Comparison of ENCODE assay signal across 8 cellular contexts in genomic region chr17:28357061-28357900, GRCh38. TPM values are rescaled to one million over a fixed set of nuclear protein-coding genes. Genes with fewer than 3 reads are reported as not detected.
DNase-seq lines count a peak whose midpoint lies in the region; ATAC-seq and TF ChIP-seq lines count a peak whose summit lies in the region.

POLDIP2 (minus strand) TSS chr17:28357527; CDS start chr17:28357448, 79 bp downstream.

- no CpG with 5 or more reads among the region's 80 CpGs for WGBS in trophoblast cell (ENCODE audit: extremely low coverage, insufficient coverage, insufficient read length)
- WGBS in tibial nerve, 2 donors = 0 to 1% methylated on average over 53 of the region's 80 CpGs

- peak within 1 kb of the TSS; percentile 92 for H4K12ac ChIP-seq in trophoblast cell (ENCODE audit: low read depth, low read length)

- H3K36me3 Mint-ChIP-seq in activated naive CD8-positive, alpha-beta T cell treated with anti-CD3 and anti-CD28 coated beads, Interleukin-2, amount 50 U/mL, for 24 hours (ENCODE audit: low read depth) = peaks cover 24% of the 10 kb centered on the region

- peaks cover 31% of the 10 kb centered on the region for H3K4me1 Mint-ChIP-seq in activated naive CD8-positive, alpha-beta T cell treated with anti-CD3 and anti-CD28 coated beads, Interleukin-2, amount 50 U/mL, for 24 hours

- H3K9me3 ChIP-seq in trophoblast cell (ENCODE audit: insufficient read depth, low read depth, low read length) (no peaks in the 10 kb centered on the region), tibial nerve (no peaks in the 10 kb centered on the region)

- peak; percentile 97 for DNase-seq in GM12865 (ENCODE audit: low read depth)
- DNase-seq in NCI-H1436 (lab: John Stamatoyannopoulos, UW) = peak; percentile 96
- peak; percentile 91 for DNase-seq in SW480 (ENCODE audit: low spot score)
- DNase-seq in activated naive CD8-positive, alpha-beta T cell treated with anti-CD3 and anti-CD28 coated beads, Interleukin-2, amount 50 U/mL, for 24 hours = peak; percentile 97
- peak; percentile 96 for DNase-seq in Right ventricle myocardium superior
- DNase-seq in trophoblast cell = peak; percentile 93 to 97
- DNase-seq in tibial nerve (ENCODE audit: low spot score in 2 of 2) = peak; percentile 85 to 86

- H3K4me3 ChIP-seq in GM12865 (ENCODE audit: low read depth, low read length) (peak within 1 kb of the TSS; percentile 90), trophoblast cell (ENCODE audit: low read depth, low read length) (peak within 1 kb of the TSS; percentile 98), tibial nerve (peak within 1 kb of the TSS; percentile 69 to 98 (median 88))

- peak within 1 kb of the TSS; percentile 99 for H3K9ac ChIP-seq in trophoblast cell (ENCODE audit: low read length)

- peak within 1 kb of the TSS; percentile 90 for H3K4me3 Mint-ChIP-seq in activated naive CD8-positive, alpha-beta T cell treated with anti-CD3 and anti-CD28 coated beads, Interleukin-2, amount 50 U/mL, for 24 hours

- peaks cover 0 to 9% of the 10 kb centered on the region in 2 experiments for H3K4me1 ChIP-seq in trophoblast cell (ENCODE audit: control insufficient read depth in 1 of 2, insufficient read depth in 2 of 2, low read length in 2 of 2)
- peaks cover 0 to 34% (median 17%) of the 10 kb centered on the region in 4 donors for H3K4me1 ChIP-seq in tibial nerve

- H4K91ac ChIP-seq in trophoblast cell (ENCODE audit: low read depth, low read length) = peak within 1 kb of the TSS; percentile 92

- TF ChIP-seq CTCF in GM12865 (IDR thresholded peaks at IDR 0.05; ENCODE audit: insufficient read depth, low read depth, low read length, missing control alignments) = peak; percentile 11
- peak in 3 of 5 experiments; percentile 8 to 61 (median 24) for TF ChIP-seq CTCF in tibial nerve (IDR thresholded peaks at IDR 0.05)

- H3K4ac ChIP-seq in trophoblast cell (ENCODE audit: low read depth, low read length) = peak within 1 kb of the TSS; percentile 94

- no peaks in the 10 kb centered on the region for H3K27me3 ChIP-seq in trophoblast cell (ENCODE audit: insufficient read depth, low read length)
- no peaks in the 10 kb centered on the region for H3K27me3 ChIP-seq in tibial nerve

- ATAC-seq in HG02759 (IDR thresholded peaks at IDR 0.05; ENCODE audit: unreplicated experiment) (peak; percentile 99), Right ventricle myocardium superior (ENCODE audit: poor library complexity) (peak; percentile 99)
- ATAC-seq in activated naive CD8-positive, alpha-beta T cell treated with anti-CD3 and anti-CD28 coated beads, Interleukin-2, amount 50 U/mL, for 24 hours = peak; percentile 100

- H3K27ac ChIP-seq in trophoblast cell (ENCODE audit: low read depth, low read length) (peak within 1 kb of the TSS; percentile 57), tibial nerve (peak within 1 kb of the TSS; percentile 40 to 94 (median 92))

- H3K14ac ChIP-seq in trophoblast cell (ENCODE audit: low read length) = peak within 1 kb of the TSS; percentile 97

- H3K27me3 Mint-ChIP-seq in activated naive CD8-positive, alpha-beta T cell treated with anti-CD3 and anti-CD28 coated beads, Interleukin-2, amount 50 U/mL, for 24 hours = no peaks in the 10 kb centered on the region

- peak within 1 kb of the TSS; percentile 91 for H3K27ac Mint-ChIP-seq in activated naive CD8-positive, alpha-beta T cell treated with anti-CD3 and anti-CD28 coated beads, Interleukin-2, amount 50 U/mL, for 24 hours

- peaks cover 10% of the 10 kb centered on the region for H3K79me2 ChIP-seq in trophoblast cell (ENCODE audit: control insufficient read depth, insufficient read depth, low read length, poor library complexity)

- H3K9me3 Mint-ChIP-seq in activated naive CD8-positive, alpha-beta T cell treated with anti-CD3 and anti-CD28 coated beads, Interleukin-2, amount 50 U/mL, for 24 hours = no peaks in the 10 kb centered on the region

- H2BK120ac ChIP-seq in trophoblast cell (ENCODE audit: insufficient read depth, low read length, poor library complexity) = peak within 1 kb of the TSS; percentile 74

- peaks cover 9% of the 10 kb centered on the region for H3K79me1 ChIP-seq in trophoblast cell (ENCODE audit: low read length)

- H3K23ac ChIP-seq in trophoblast cell (ENCODE audit: low read length) = no peak within 1 kb of the TSS

- intact Hi-C loops in Right ventricle myocardium superior (cut with DNase I) = no loop called here

- H2BK12ac ChIP-seq in trophoblast cell (ENCODE audit: low read length) = peak within 1 kb of the TSS; percentile 69

- H2AK5ac ChIP-seq in trophoblast cell (ENCODE audit: low read length) = peak within 1 kb of the TSS; percentile 84

- H2BK5ac ChIP-seq in trophoblast cell (ENCODE audit: low read depth, low read length, poor library complexity) = peak within 1 kb of the TSS; percentile 76

- peak within 1 kb of the TSS; percentile 95 for H3K18ac ChIP-seq in trophoblast cell (ENCODE audit: low read length)

- H2AFZ ChIP-seq in trophoblast cell (ENCODE audit: insufficient read depth, low read length, poor library complexity) = peak within 1 kb of the TSS; percentile 94

- TF ChIP-seq POLR2A in tibial nerve (IDR thresholded peaks at IDR 0.05) = peak; percentile 74 to 85

- peak within 1 kb of the TSS; percentile 99 for H4K8ac ChIP-seq in trophoblast cell (ENCODE audit: low read depth, low read length)

- H3K4me2 ChIP-seq in trophoblast cell (ENCODE audit: low read length) = peak within 1 kb of the TSS; percentile 81

- TF ChIP-seq EP300 in tibial nerve (IDR thresholded peaks at IDR 0.05) = peak; percentile 88 to 98

- H3K36me3 ChIP-seq in trophoblast cell (ENCODE audit: control insufficient read depth in 1 of 2, insufficient read depth in 2 of 2, low read length in 2 of 2) = peaks cover 31 to 42% of the 10 kb centered on the region in 2 experiments
- H3K36me3 ChIP-seq in tibial nerve = peaks cover 0 to 62% (median 30%) of the 10 kb centered on the region in 3 donors

RNA-seq across cellular contexts. Expression of gene POLDIP2, which starts in this region (rescaled TPM):
- total RNA-seq in Right ventricle myocardium superior (158 TPM), tibial nerve (10 to 100 TPM; 56.5 to 87.9 (median 66.6) TPM)
- 43.5 and 44.3 TPM in 2 replicates for polyA plus RNA-seq in trophoblast cell (2013)

Comparison
In these comparisons a context has a peak if more than half of its experiments do, and no peak if none do; other contexts are left out.
1. Peak in every context shown above with its lines: DNase-seq, ATAC-seq, H3K4me3 ChIP-seq and H3K27ac ChIP-seq.